ENCODE assay signal across 9 cellular contexts in the genomic region with DNA sequence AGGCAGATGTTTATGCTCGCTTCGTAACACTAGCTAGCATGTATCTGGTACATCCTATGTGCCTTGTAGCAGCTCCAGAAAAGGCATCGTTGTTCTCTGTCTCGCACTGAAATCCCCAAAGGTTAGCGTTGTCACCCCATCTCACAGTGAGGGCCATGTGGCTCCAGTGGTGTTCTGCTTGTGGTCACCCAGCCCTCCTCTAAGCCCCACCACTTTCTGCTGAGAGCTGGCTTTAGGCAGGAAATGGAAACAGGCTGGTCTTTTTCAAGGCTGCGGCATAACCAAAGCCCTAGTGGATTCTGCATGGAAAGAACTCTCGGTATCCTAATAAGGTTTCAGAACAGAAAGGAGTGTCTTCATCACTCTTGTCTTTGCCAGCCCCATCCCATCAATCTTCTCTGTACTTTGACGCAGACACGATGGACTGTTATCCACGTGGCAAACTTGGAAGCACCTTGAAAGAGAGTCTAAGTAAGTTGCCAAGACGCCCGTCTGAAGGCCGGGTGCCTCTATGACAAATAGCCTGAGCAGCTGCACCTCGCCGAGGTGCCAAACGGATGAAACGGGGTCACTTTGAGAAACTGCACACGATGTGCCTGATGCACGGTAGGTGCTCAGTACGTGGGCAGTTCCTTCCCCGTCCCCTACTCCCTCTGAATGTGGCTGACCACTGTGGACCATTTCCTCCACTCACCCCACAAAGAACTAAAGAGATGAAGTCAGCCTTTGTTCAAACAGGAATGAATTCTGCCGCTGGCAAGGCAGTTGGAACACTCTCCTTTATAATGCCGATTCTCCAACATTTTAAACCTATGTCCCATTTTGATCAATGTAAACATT. TPM values are rescaled to one million over a fixed set of nuclear protein-coding genes. Genes with fewer than 3 reads are reported as not detected.
DNase-seq lines count a peak whose midpoint lies in the region; ATAC-seq and TF ChIP-seq lines count a peak whose summit lies in the region.
"Had no signal": no experiment of that assay in that cellular context is flagged by ENCODE, and none has a peak within 500 bp of the region (broad histone marks: within the 10 kb centered on the region; RNA-seq: fewer than 3 reads in every experiment).

No MANE protein-coding gene starts in this region.

- peak overlapping the region; percentile 40 for H3K4me3 ChIP-seq in left ventricle myocardium inferior
- no peak overlapping the region for H3K4me3 ChIP-seq in testis

- peak; percentile 29 for DNase-seq in AG08395 (ENCODE audit: low spot score)
- DNase-seq in RPMI8226 = peak; percentile 82
- no peak for DNase-seq in left ventricle myocardium inferior
- peak; percentile 54 for DNase-seq in testis
- DNase-seq in activated T-cell treated with anti-CD3 and anti-CD28 coated beads, Interleukin-2, amount 50 U/mL, for 1 hour = no peak
- DNase-seq in activated CD4-positive, alpha-beta T cell treated with anti-CD3 and anti-CD28 coated beads, Interleukin-2, amount 50 U/mL, for 48 hours = no peak
- no peak for DNase-seq in activated CD4-positive, alpha-beta T cell treated with anti-CD3 and anti-CD28 coated beads, Interleukin-2, amount 50 U/mL, for 1 hour

- H3K27me3 ChIP-seq in left ventricle myocardium inferior (ENCODE audit: low read depth) (no peaks in the 10 kb centered on the region), testis (no peaks in the 10 kb centered on the region)

- no peak for TF ChIP-seq CTCF in left ventricle myocardium inferior (IDR thresholded peaks at IDR 0.05; ENCODE audit: borderline replicate concordance)
- no peak for TF ChIP-seq CTCF in testis (IDR thresholded peaks at IDR 0.05)

- 5 to 7% methylated on average over 23 of the region's 23 CpGs for WGBS in testis, 2 donors

- peak; percentile 27 for ATAC-seq in GM21515 (IDR thresholded peaks at IDR 0.05; ENCODE audit: unreplicated experiment)

- no peaks in the 10 kb centered on the region for H3K36me3 ChIP-seq in left ventricle myocardium inferior
- H3K36me3 ChIP-seq in testis (ENCODE audit: low read depth, missing control alignments) = no peaks in the 10 kb centered on the region

- H3K4me1 ChIP-seq in left ventricle myocardium inferior (peaks cover 83% of the 10 kb centered on the region), testis (peaks cover 12% of the 10 kb centered on the region)
- H3K4me1 ChIP-seq: parathyroid adenoma had no signal

- H3K9me3 ChIP-seq in left ventricle myocardium inferior (replicated peaks) (no peaks in the 10 kb centered on the region), testis (no peaks in the 10 kb centered on the region)

- H3K27ac ChIP-seq in left ventricle myocardium inferior (replicated peaks) (peak overlapping the region; percentile 90), testis (peak overlapping the region in 1 of 2 donors; percentile 43)
- H3K27ac ChIP-seq: parathyroid adenoma had no signal

- intact Hi-C loops in left ventricle myocardium inferior (cut with micrococcal nuclease) = no loop called here
- intact Hi-C loops in testis (cut with DNase I; ENCODE audit: low total_unique reads) = no loop called here

- no peak for TF ChIP-seq POLR2A in testis (IDR thresholded peaks at IDR 0.05)

RNA-seq across cellular contexts. Expression of gene MEF2A, which starts 57.8 kb away (rescaled TPM):
- total RNA-seq in left ventricle myocardium inferior = 152 TPM
- 10 to 100 TPM; 67.9 to 68.9 TPM for total RNA-seq in testis
- 33.7 TPM for polyA plus RNA-seq in testis (ENCODE audit: insufficient read depth, low read depth, low replicate concordance)

Comparison
In these comparisons a context has a peak if more than half of its experiments do, and no peak if none do; other contexts are left out.
1. DNase-seq: peak in AG08395 (single experiment), RPMI8226 (single experiment) and testis (single experiment); none in left ventricle myocardium inferior (single experiment), activated T-cell treated with anti-CD3 and anti-CD28 coated beads, Interleukin-2, amount 50 U/mL, for 1 hour (single experiment), activated CD4-positive, alpha-beta T cell treated with anti-CD3 and anti-CD28 coated beads, Interleukin-2, amount 50 U/mL, for 48 hours (0 of 2) and activated CD4-positive, alpha-beta T cell treated with anti-CD3 and anti-CD28 coated beads, Interleukin-2, amount 50 U/mL, for 1 hour (single experiment).